In the genomic region with DNA sequence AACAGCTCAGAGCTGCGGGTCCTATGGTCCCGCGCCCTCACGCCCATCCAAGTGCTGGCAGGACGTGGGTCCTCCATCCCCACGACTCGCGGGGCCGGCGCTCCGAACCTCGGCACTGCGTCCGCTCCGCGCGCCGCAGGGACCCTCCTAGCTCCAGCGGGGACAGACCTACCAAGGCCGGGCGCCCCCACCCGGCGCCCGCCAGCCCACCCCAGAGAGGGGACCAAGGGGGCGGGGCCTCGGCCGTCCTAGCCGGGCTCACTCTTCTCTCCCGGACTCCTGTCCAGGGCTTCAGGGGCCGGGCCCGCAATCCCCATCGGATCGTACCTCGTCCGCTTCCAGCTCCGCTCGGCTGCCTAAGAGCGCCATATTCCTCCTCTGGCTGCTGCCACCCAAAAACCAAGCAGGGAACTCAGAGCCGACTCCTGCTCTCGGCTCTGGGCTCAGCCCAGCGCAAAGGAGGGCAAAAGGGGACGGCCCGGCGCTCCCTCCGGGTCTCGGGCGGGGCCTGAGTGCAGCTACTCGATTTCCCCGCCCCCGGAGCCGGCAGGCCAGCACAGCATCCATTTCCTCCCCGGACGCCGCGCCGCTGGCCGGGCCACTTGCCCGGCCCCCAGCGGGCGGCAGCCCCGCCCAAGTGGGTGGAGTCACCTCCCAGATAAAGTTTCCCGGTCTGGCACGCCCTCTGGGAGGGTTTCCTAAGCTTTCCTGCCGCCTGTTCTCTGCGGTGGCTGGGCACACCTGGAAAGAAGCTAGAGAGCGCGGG, we compare ENCODE assay signal across 7 cellular contexts. TPM values are rescaled to one million over a fixed set of nuclear protein-coding genes. Genes with fewer than 3 reads are reported as not detected.
A peak's percentile ranks its signal among the peaks of the same experiment; 100 is the strongest.
DNase-seq lines count a peak whose midpoint lies in the region; ATAC-seq and TF ChIP-seq lines count a peak whose summit lies in the region.

A gene (minus strand): TSS at position 460 of the 766 bp plus-strand sequence. CDS start 91 bp downstream, at position 369.

- H3K27ac ChIP-seq in body of pancreas, result peak within 1 kb of the TSS; percentile 80 to 94 (median 83)

- TF ChIP-seq CTCF in body of pancreas (IDR thresholded peaks at IDR 0.05), result peak in 2 of 7 experiments; percentile 14 to 24

- TF ChIP-seq POLR2A in body of pancreas (IDR thresholded peaks at IDR 0.05), result peak; percentile 62 to 86 (median 85)

- ATAC-seq in GM18502 (IDR thresholded peaks at IDR 0.05; ENCODE audit: poor library complexity, unreplicated experiment) (peak; percentile 93), HG02884 (IDR thresholded peaks at IDR 0.05; ENCODE audit: unreplicated experiment) (peak; percentile 92), body of pancreas (peak; percentile 92), sciatic nerve (peak; percentile 97)

- H3K4me3 ChIP-seq in body of pancreas, result peak within 1 kb of the TSS; percentile 80 to 89

- intact Hi-C loops in body of pancreas (cut with DNase I) (no loop called here), sciatic nerve (cut with DNase I) (no loop called here)

- H3K27me3 ChIP-seq in body of pancreas, result no peaks in the 10 kb centered on the region

- H3K9me3 ChIP-seq in body of pancreas, result no peaks in the 10 kb centered on the region

- DNase-seq in NCI-H1694 (lab: John Stamatoyannopoulos, UW), result peak; percentile 63
- peak; percentile 77 for DNase-seq in T1000 (lab: John Stamatoyannopoulos, UW)
- peak; percentile 95 to 97 (median 96) for DNase-seq in body of pancreas
- DNase-seq in iPS DF 4.7 (ENCODE audit: extremely low read depth, low spot score), result peak; percentile 66
- DNase-seq in sciatic nerve (ENCODE audit: low spot score), result peak; percentile 95

- peaks cover 11% of the 10 kb centered on the region for H3K4me1 ChIP-seq in body of pancreas

- WGBS in body of pancreas, 2 donors, result 0% methylated on average over 48 of the region's 67 CpGs; no CpG with 5 or more reads in 1 of the 2 donors

- no peaks in the 10 kb centered on the region for H3K36me3 ChIP-seq in body of pancreas (replicated peaks in 1 of 2; ENCODE audit: insufficient read depth in 1 of 2, low read depth in 2 of 2)

RNA-seq across cellular contexts. Expression of the gene that starts here (rescaled TPM):
- 1 to 10 TPM; 5.3 to 6.0 TPM for total RNA-seq in body of pancreas
- total RNA-seq in sciatic nerve, result 17.7 TPM

Comparison
In these comparisons a context has a peak if more than half of its experiments do, and no peak if none do; other contexts are left out.
1. Peak in every context shown above with its lines: DNase-seq, ATAC-seq, H3K4me3 ChIP-seq and H3K27ac ChIP-seq.